17 cellular contexts compared by ENCODE assay signal in genomic region chr17:49633250-49633649, GRCh38. TPM values are rescaled to one million over a fixed set of nuclear protein-coding genes. Genes with fewer than 3 reads are reported as not detected.
DNase-seq lines count a peak whose midpoint lies in the region; ATAC-seq and TF ChIP-seq lines count a peak whose summit lies in the region.
"Had no signal": no experiment of that assay in that cellular context is flagged by ENCODE, and none has a peak within 500 bp of the region (broad histone marks: within the 10 kb centered on the region; RNA-seq: fewer than 3 reads in every experiment).

No MANE protein-coding gene starts in this region.

- H3K36me3 ChIP-seq in endodermal cell (ENCODE audit: control insufficient read depth, insufficient read depth, low read length) (peaks cover 5% of the 10 kb centered on the region), right lobe of liver (no peaks in the 10 kb centered on the region), subcutaneous abdominal adipose tissue (ENCODE audit: control insufficient read depth in 5 of 5, insufficient read depth in 5 of 5, low read length in 5 of 5) (no peaks in the 10 kb centered on the region)
- H3K36me3 ChIP-seq in naive thymus-derived CD4-positive, alpha-beta T cell (ENCODE audit: control insufficient read depth in 2 of 3, insufficient read depth in 3 of 3, low read length in 3 of 3) = no peaks in the 10 kb centered on the region
- H3K36me3 ChIP-seq: lower lobe of right lung, neutrophil had no signal

- intact Hi-C loops in right lobe of liver (cut with DNase I) = no loop called here
- intact Hi-C loops in naive thymus-derived CD4-positive, alpha-beta T cell (cut with micrococcal nuclease) = loop anchor here in 1 of 2 donors (5.0 kb wide), 1 partner anchor 64 kb away; no protein-coding TSS in a partner anchor

- H3K4me3 ChIP-seq in endodermal cell (ENCODE audit: low read length) (no peak overlapping the region), right lobe of liver (no peak overlapping the region), subcutaneous abdominal adipose tissue (ENCODE audit: low read depth in 1 of 5, low read length in 5 of 5) (no peak overlapping the region)
- H3K4me3 ChIP-seq in naive thymus-derived CD4-positive, alpha-beta T cell (ENCODE audit: low read length) = no peak overlapping the region
- H3K4me3 ChIP-seq: lower lobe of right lung, PC-9 had no signal

- peak overlapping the region; percentile 26 for H3K27ac Mint-ChIP-seq in endodermal cell
- peak overlapping the region in 2 of 9 donors; percentile 24 to 28 for H3K27ac Mint-ChIP-seq in naive thymus-derived CD4-positive, alpha-beta T cell

- H3K4me1 Mint-ChIP-seq in endodermal cell = peaks cover 29% of the 10 kb centered on the region
- H3K4me1 Mint-ChIP-seq in naive thymus-derived CD4-positive, alpha-beta T cell = peaks cover 8 to 82% (median 73%) of the 10 kb centered on the region in 7 donors

- peaks cover 5% of the 10 kb centered on the region for H3K36me3 Mint-ChIP-seq in endodermal cell (ENCODE audit: low read depth)
- H3K36me3 Mint-ChIP-seq in naive thymus-derived CD4-positive, alpha-beta T cell = peaks cover 0 to 11% (median 3%) of the 10 kb centered on the region in 5 donors

- H3K9me3 ChIP-seq in endodermal cell (ENCODE audit: control insufficient read depth, low read length) = no peaks in the 10 kb centered on the region
- H3K9me3 ChIP-seq in right lobe of liver = no peaks in the 10 kb centered on the region
- no peaks in the 10 kb centered on the region for H3K9me3 ChIP-seq in subcutaneous abdominal adipose tissue (ENCODE audit: control insufficient read depth in 5 of 5, low read length in 5 of 5)
- H3K9me3 ChIP-seq in naive thymus-derived CD4-positive, alpha-beta T cell (ENCODE audit: control insufficient read depth in 2 of 3, low read length in 3 of 3) = no peaks in the 10 kb centered on the region
- H3K9me3 ChIP-seq: lower lobe of right lung, neutrophil had no signal

- WGBS in endodermal cell (ENCODE audit: insufficient coverage in 1 of 2, insufficient read length in 1 of 2), 2 experiments = 90 to 98% methylated on average over 2 of the region's 2 CpGs
- WGBS in right lobe of liver (ENCODE audit: insufficient coverage, low coverage, low lambda C conversion rate, missing lambda C conversion rate) = 19% methylated on average over 2 of the region's 2 CpGs

- no peak for TF ChIP-seq POLR2A in right lobe of liver (IDR thresholded peaks at IDR 0.05)

- no peak for TF ChIP-seq CTCF in endodermal cell (conservative IDR thresholded peaks at IDR 0.05)
- no peak for TF ChIP-seq CTCF in right lobe of liver (IDR thresholded peaks at IDR 0.05)

- POLR2A ChIA-PET in naive thymus-derived CD4-positive, alpha-beta T cell (lab: Charles Lee) = interaction anchor here (0.5 kb wide), 1 partner anchor 48 kb away, joined by 4 read pairs; no protein-coding TSS in a partner anchor

- CTCF ChIA-PET in naive thymus-derived CD4-positive, alpha-beta T cell (lab: Charles Lee) = interaction anchor here (0.9 kb wide), 1 partner anchor 17 kb away, joined by 3 read pairs; no protein-coding TSS in a partner anchor

- DNase-seq in NCI-H82 (lab: John Stamatoyannopoulos, UW) (peak; percentile 57), endodermal cell (no peak), right lobe of liver (no peak), GM19240 (ENCODE audit: insufficient read length, low spot score) (no peak), SW480 (ENCODE audit: low spot score) (no peak), GM03348 (ENCODE audit: low spot score) (no peak)
- DNase-seq in naive thymus-derived CD4-positive, alpha-beta T cell = no peak
- DNase-seq: activated gamma-delta T cell treated with Interleukin-2 at 50 U/mL for 16 hours, DMS 273 treated with DMSO at 0.1 percent for 48 hours, erythroblast, lower lobe of right lung, NCI-H1105 treated with DMSO at 0.1 percent for 48 hours, NCI-H446 treated with DMSO at 0.1 percent for 48 hours, PC-9 had no signal

- no peak overlapping the region for H3K9ac ChIP-seq in endodermal cell (ENCODE audit: extremely low read depth, low read length, poor library complexity, severe bottlenecking)
- peak overlapping the region in 1 of 5 donors; percentile 54 for H3K9ac ChIP-seq in subcutaneous abdominal adipose tissue (ENCODE audit: low read length in 5 of 5)

- ATAC-seq in right lobe of liver = peak; percentile 25 to 44 (median 28)
- ATAC-seq in naive thymus-derived CD4-positive, alpha-beta T cell = no peak
- ATAC-seq: lower lobe of right lung had no signal

- H3K27ac ChIP-seq in endodermal cell (ENCODE audit: low read depth, low read length) = no peak overlapping the region
- peak overlapping the region in 1 of 3 donors; percentile 9 for H3K27ac ChIP-seq in right lobe of liver
- peak overlapping the region; percentile 88 for H3K27ac ChIP-seq in subcutaneous abdominal adipose tissue (ENCODE audit: low read depth, low read length)
- H3K27ac ChIP-seq in naive thymus-derived CD4-positive, alpha-beta T cell (ENCODE audit: low read depth, low read length) = no peak overlapping the region
- H3K27ac ChIP-seq: lower lobe of right lung, PC-9 had no signal

- H3K4me3 Mint-ChIP-seq in endodermal cell = no peak overlapping the region
- H3K4me3 Mint-ChIP-seq in naive thymus-derived CD4-positive, alpha-beta T cell = no peak overlapping the region
- H3K4me3 Mint-ChIP-seq: central memory CD8-positive, alpha-beta T cell had no signal

- H3K27me3 ChIP-seq in endodermal cell (ENCODE audit: control insufficient read depth, insufficient read depth, low read length, poor library complexity, severe bottlenecking) (no peaks in the 10 kb centered on the region), right lobe of liver (no peaks in the 10 kb centered on the region), subcutaneous abdominal adipose tissue (ENCODE audit: control insufficient read depth in 5 of 5, insufficient read depth in 4 of 5, low read length in 5 of 5) (no peaks in the 10 kb centered on the region)
- no peaks in the 10 kb centered on the region for H3K27me3 ChIP-seq in naive thymus-derived CD4-positive, alpha-beta T cell (ENCODE audit: control insufficient read depth in 2 of 2, insufficient read depth in 2 of 2, low read length in 2 of 2)
- H3K27me3 ChIP-seq: neutrophil had no signal

- H3K9me3 Mint-ChIP-seq in endodermal cell = peaks cover 2% of the 10 kb centered on the region
- no peaks in the 10 kb centered on the region for H3K9me3 Mint-ChIP-seq in naive thymus-derived CD4-positive, alpha-beta T cell
- H3K9me3 Mint-ChIP-seq: central memory CD8-positive, alpha-beta T cell had no signal

- H3K4me1 ChIP-seq in endodermal cell (ENCODE audit: control insufficient read depth, insufficient read depth, low read length) (peaks cover 11% of the 10 kb centered on the region), right lobe of liver (peaks cover 0 to 78% (median 28%) of the 10 kb centered on the region in 4 donors), subcutaneous abdominal adipose tissue (ENCODE audit: control insufficient read depth in 5 of 5, insufficient read depth in 5 of 5, low read length in 5 of 5) (peaks cover 2 to 61% (median 53%) of the 10 kb centered on the region in 5 donors)
- peaks cover 4 to 8% of the 10 kb centered on the region in 2 donors for H3K4me1 ChIP-seq in naive thymus-derived CD4-positive, alpha-beta T cell (ENCODE audit: control insufficient read depth in 2 of 2, insufficient read depth in 2 of 2, low read length in 2 of 2)

- no peaks in the 10 kb centered on the region for H3K27me3 Mint-ChIP-seq in endodermal cell (ENCODE audit: insufficient read depth)
- H3K27me3 Mint-ChIP-seq in naive thymus-derived CD4-positive, alpha-beta T cell = no peaks in the 10 kb centered on the region
- H3K27me3 Mint-ChIP-seq: central memory CD8-positive, alpha-beta T cell had no signal

RNA-seq across cellular contexts. Expression of gene SPOP, which starts 44.6 kb away (rescaled TPM):
- total RNA-seq in endodermal cell (10 to 100 TPM; 39.9 to 41.3 TPM), right lobe of liver (10 to 100 TPM; 26.9 to 41.0 (median 34.1) TPM)
- polyA plus RNA-seq in endodermal cell (2013, experiment 1 of 2) = 54.5 TPM
- 42.8 TPM for polyA plus RNA-seq in endodermal cell (2013, experiment 2 of 2)
- total RNA-seq in naive thymus-derived CD4-positive, alpha-beta T cell = 10 to 100 TPM; 59.6 to 94.8 (median 80.9) TPM
- polyA plus RNA-seq in naive thymus-derived CD4-positive, alpha-beta T cell = 100 to 1,000 TPM; 121 to 151 TPM

RNA-seq across cellular contexts. Expression of gene NXPH3, which starts 57.6 kb away (rescaled TPM):
- total RNA-seq in endodermal cell (1 to 10 TPM; 3.0 to 5.9 TPM), right lobe of liver (under 1 TPM in 5 of 6 experiments, not detected in 1; 0.09 to 0.43 (median 0.21) TPM)
- polyA plus RNA-seq in endodermal cell (2013, experiment 1 of 2) = 1.4 TPM
- 1.7 TPM for polyA plus RNA-seq in endodermal cell (2013, experiment 2 of 2)
- not detected for total RNA-seq in naive thymus-derived CD4-positive, alpha-beta T cell
- not detected for polyA plus RNA-seq in naive thymus-derived CD4-positive, alpha-beta T cell
- total RNA-seq: PC-9 had no signal
